ENCODE assay signal across 8 cellular contexts in genomic region chr19:925087-925911, GRCh38. TPM values are rescaled to one million over a fixed set of nuclear protein-coding genes. Genes with fewer than 3 reads are reported as not detected.
A peak's percentile ranks its signal among the peaks of the same experiment; 100 is the strongest.
DNase-seq lines count a peak whose midpoint lies in the region; ATAC-seq lines count a peak whose summit lies in the region.

No MANE protein-coding gene starts in this region.

- H3K4me3 Mint-ChIP-seq in CD8-positive, alpha-beta memory T cell = peak overlapping the region; percentile 76 to 92 (median 77)
- peak overlapping the region; percentile 77 for H3K4me3 Mint-ChIP-seq in activated CD8-positive, alpha-beta T cell treated with anti-CD3 and anti-CD28 coated beads, Interleukin-2, amount 10 ng/mL, durations not matched to agents 7 days and 5 days
- peak overlapping the region; percentile 82 to 83 for H3K4me3 Mint-ChIP-seq in effector memory CD8-positive, alpha-beta T cell

- H3K4me1 Mint-ChIP-seq in CD8-positive, alpha-beta memory T cell = peaks cover 4 to 32% (median 17%) of the 10 kb centered on the region in 3 donors
- H3K4me1 Mint-ChIP-seq in activated CD8-positive, alpha-beta T cell treated with anti-CD3 and anti-CD28 coated beads, Interleukin-2, amount 10 ng/mL, durations not matched to agents 7 days and 5 days (ENCODE audit: low read depth) = peaks cover 20% of the 10 kb centered on the region
- peaks cover 8 to 11% of the 10 kb centered on the region in 2 donors for H3K4me1 Mint-ChIP-seq in effector memory CD8-positive, alpha-beta T cell (ENCODE audit: low read depth in 2 of 2)

- no peaks in the 10 kb centered on the region for H3K9me3 Mint-ChIP-seq in CD8-positive, alpha-beta memory T cell
- no peaks in the 10 kb centered on the region for H3K9me3 Mint-ChIP-seq in activated CD8-positive, alpha-beta T cell treated with anti-CD3 and anti-CD28 coated beads, Interleukin-2, amount 10 ng/mL, durations not matched to agents 7 days and 5 days (ENCODE audit: insufficient read depth)
- H3K9me3 Mint-ChIP-seq in effector memory CD8-positive, alpha-beta T cell = no peaks in the 10 kb centered on the region

- peaks cover 0 to 4% (median 0%) of the 10 kb centered on the region in 3 donors for H3K36me3 Mint-ChIP-seq in CD8-positive, alpha-beta memory T cell
- peaks cover 6% of the 10 kb centered on the region for H3K36me3 Mint-ChIP-seq in activated CD8-positive, alpha-beta T cell treated with anti-CD3 and anti-CD28 coated beads, Interleukin-2, amount 10 ng/mL, durations not matched to agents 7 days and 5 days (ENCODE audit: low read depth)
- H3K36me3 Mint-ChIP-seq in effector memory CD8-positive, alpha-beta T cell (ENCODE audit: insufficient read depth) = peaks cover 19% of the 10 kb centered on the region

- CTCF ChIA-PET in CD8-positive, alpha-beta memory T cell (lab: Charles Lee) = interaction anchor here (0.6 to 9.6 kb wide), 6 partner anchors 58 to 155 kb away, joined by 3 to 116 read pairs (median 16); partner anchors contain the start of gene WDR18
- CTCF ChIA-PET in activated CD8-positive, alpha-beta T cell treated with anti-CD3 and anti-CD28 coated beads, Interleukin-2, amount 10 ng/mL, durations not matched to agents 7 days and 5 days (lab: Charles Lee) = interaction anchor here (3.2 to 6.7 kb wide), 2 partner anchors 58 to 62 kb away, joined by 24 to 125 read pairs; partner anchors contain the start of gene WDR18

- peaks cover 21% of the 10 kb centered on the region for H3K4me1 ChIP-seq in CD8-positive, alpha-beta memory T cell (ENCODE audit: insufficient read depth, low read length)

- H3K36me3 ChIP-seq in CD8-positive, alpha-beta memory T cell (ENCODE audit: insufficient read depth, low read length) = no peaks in the 10 kb centered on the region

- DNase-seq in CD8-positive, alpha-beta memory T cell = peak; percentile 60 to 82 (median 74)
- DNase-seq in NCI-H82 treated with DMSO at 0.1 percent for 48 hours (lab: John Stamatoyannopoulos, UW; ENCODE audit: unreplicated experiment) (peak; percentile 70), lung microvascular endothelial cell (ENCODE audit: low read depth in 2 of 2) (peak; percentile 76 to 79)
- peak; percentile 83 for DNase-seq in activated CD8-positive, alpha-beta T cell treated with anti-CD3 and anti-CD28 coated beads, Interleukin-2, amount 10 ng/mL, durations not matched to agents 7 days and 5 days
- DNase-seq in effector memory CD8-positive, alpha-beta T cell = peak; percentile 65 to 74 (median 67)
- peak; percentile 47 to 66 for DNase-seq in stimulated activated CD8-positive, alpha-beta memory T cell treated with anti-CD3 and anti-CD28 coated beads, Interleukin-15, amount 100 ng/mL, for 4 hours (ENCODE audit: low read depth in 2 of 2)

- peak; percentile 42 for ATAC-seq in GM19438 (IDR thresholded peaks at IDR 0.05; ENCODE audit: low read depth, unreplicated experiment)
- peak; percentile 52 for ATAC-seq in HG03571 (IDR thresholded peaks at IDR 0.05; ENCODE audit: unreplicated experiment)
- peak; percentile 68 for ATAC-seq in activated CD8-positive, alpha-beta T cell treated with anti-CD3 and anti-CD28 coated beads, Interleukin-2, amount 10 ng/mL, durations not matched to agents 7 days and 5 days
- peak; percentile 73 for ATAC-seq in effector memory CD8-positive, alpha-beta T cell (replicated peaks)

- H3K27ac Mint-ChIP-seq in CD8-positive, alpha-beta memory T cell = peak overlapping the region in 7 of 8 donors; percentile 21 to 80 (median 76)
- H3K27ac Mint-ChIP-seq in activated CD8-positive, alpha-beta T cell treated with anti-CD3 and anti-CD28 coated beads, Interleukin-2, amount 10 ng/mL, durations not matched to agents 7 days and 5 days = peak overlapping the region; percentile 89
- peak overlapping the region; percentile 41 to 63 for H3K27ac Mint-ChIP-seq in effector memory CD8-positive, alpha-beta T cell

- H3K27me3 Mint-ChIP-seq in CD8-positive, alpha-beta memory T cell = no peaks in the 10 kb centered on the region
- H3K27me3 Mint-ChIP-seq in activated CD8-positive, alpha-beta T cell treated with anti-CD3 and anti-CD28 coated beads, Interleukin-2, amount 10 ng/mL, durations not matched to agents 7 days and 5 days (ENCODE audit: low read depth) = no peaks in the 10 kb centered on the region
- no peaks in the 10 kb centered on the region for H3K27me3 Mint-ChIP-seq in effector memory CD8-positive, alpha-beta T cell

- no peaks in the 10 kb centered on the region for H3K9me3 ChIP-seq in CD8-positive, alpha-beta memory T cell (ENCODE audit: low read length)

- H3K27ac ChIP-seq in CD8-positive, alpha-beta memory T cell (ENCODE audit: low read depth, low read length) = peak overlapping the region; percentile 74

- H3K4me3 ChIP-seq in CD8-positive, alpha-beta memory T cell (ENCODE audit: low read length) = peak overlapping the region; percentile 84

- H3K27me3 ChIP-seq in CD8-positive, alpha-beta memory T cell (ENCODE audit: insufficient read depth, low read length, poor library complexity, severe bottlenecking) = no peaks in the 10 kb centered on the region

- POLR2A ChIA-PET in CD8-positive, alpha-beta memory T cell (lab: Charles Lee) = interaction anchor here (1.0 kb wide), 1 partner anchor 64 kb away, joined by 4 read pairs; no protein-coding TSS in a partner anchor
- POLR2A ChIA-PET in activated CD8-positive, alpha-beta T cell treated with anti-CD3 and anti-CD28 coated beads, Interleukin-2, amount 10 ng/mL, durations not matched to agents 7 days and 5 days (lab: Charles Lee) = interaction anchor here (0.7 to 1.2 kb wide), 2 partner anchors 59 to 62 kb away, joined by 3 to 7 read pairs; partner anchors contain the start of gene WDR18

RNA-seq across cellular contexts. Expression of gene ARID3A, which starts 0.5 kb away (rescaled TPM):
- 10 to 100 TPM; 12.8 to 15.9 TPM for total RNA-seq in CD8-positive, alpha-beta memory T cell
- polyA plus RNA-seq in CD8-positive, alpha-beta memory T cell = 0.49 TPM
- total RNA-seq in activated CD8-positive, alpha-beta T cell treated with anti-CD3 and anti-CD28 coated beads, Interleukin-2, amount 10 ng/mL, durations not matched to agents 7 days and 5 days = 10 to 100 TPM; 26.7 to 27.7 TPM
- total RNA-seq in lung microvascular endothelial cell = 6.8 and 9.5 TPM in 2 replicates

RNA-seq across cellular contexts. Expression of gene KISS1R, which starts 8.2 kb away (rescaled TPM):
- 1 to 10 TPM; 1.2 to 2.3 TPM for total RNA-seq in CD8-positive, alpha-beta memory T cell
- polyA plus RNA-seq in CD8-positive, alpha-beta memory T cell = 0.49 TPM
- total RNA-seq in activated CD8-positive, alpha-beta T cell treated with anti-CD3 and anti-CD28 coated beads, Interleukin-2, amount 10 ng/mL, durations not matched to agents 7 days and 5 days = 1 to 10 TPM in 1 of 2 experiments, under 1 TPM in 1; 0.55 to 1.1 TPM
- total RNA-seq in lung microvascular endothelial cell = not detected in 2 replicates

RNA-seq across cellular contexts. Expression of gene R3HDM4, which starts 12.3 kb away (rescaled TPM):
- total RNA-seq in CD8-positive, alpha-beta memory T cell = 10 to 100 TPM; 60.7 to 65.2 TPM
- polyA plus RNA-seq in CD8-positive, alpha-beta memory T cell = 197 TPM
- 10 to 100 TPM; 75.9 to 76.7 TPM for total RNA-seq in activated CD8-positive, alpha-beta T cell treated with anti-CD3 and anti-CD28 coated beads, Interleukin-2, amount 10 ng/mL, durations not matched to agents 7 days and 5 days
- 27.2 and 28.8 TPM in 2 replicates for total RNA-seq in lung microvascular endothelial cell

RNA-seq across cellular contexts. Expression of gene RNU6-9, which starts 32.0 kb away (rescaled TPM):
- total RNA-seq in CD8-positive, alpha-beta memory T cell = not detected
- not detected for polyA plus RNA-seq in CD8-positive, alpha-beta memory T cell
- total RNA-seq in activated CD8-positive, alpha-beta T cell treated with anti-CD3 and anti-CD28 coated beads, Interleukin-2, amount 10 ng/mL, durations not matched to agents 7 days and 5 days = not detected
- total RNA-seq in lung microvascular endothelial cell = not detected in 2 replicates

RNA-seq across cellular contexts. Expression of gene MED16, which starts 32.3 kb away (rescaled TPM):
- total RNA-seq in CD8-positive, alpha-beta memory T cell = 10 to 100 TPM; 57.4 to 59.4 TPM
- 109 TPM for polyA plus RNA-seq in CD8-positive, alpha-beta memory T cell
- total RNA-seq in activated CD8-positive, alpha-beta T cell treated with anti-CD3 and anti-CD28 coated beads, Interleukin-2, amount 10 ng/mL, durations not matched to agents 7 days and 5 days = 10 to 100 TPM; 55.9 to 60.4 TPM
- total RNA-seq in lung microvascular endothelial cell = 19.0 TPM in 2 replicates

Comparison
In these comparisons a context has a peak if more than half of its experiments do, and no peak if none do; other contexts are left out.
1. Peak in every context shown above with its lines: DNase-seq, ATAC-seq, H3K4me3 ChIP-seq and H3K27ac ChIP-seq.